14 cellular contexts compared by ENCODE assay signal in the genomic region with DNA sequence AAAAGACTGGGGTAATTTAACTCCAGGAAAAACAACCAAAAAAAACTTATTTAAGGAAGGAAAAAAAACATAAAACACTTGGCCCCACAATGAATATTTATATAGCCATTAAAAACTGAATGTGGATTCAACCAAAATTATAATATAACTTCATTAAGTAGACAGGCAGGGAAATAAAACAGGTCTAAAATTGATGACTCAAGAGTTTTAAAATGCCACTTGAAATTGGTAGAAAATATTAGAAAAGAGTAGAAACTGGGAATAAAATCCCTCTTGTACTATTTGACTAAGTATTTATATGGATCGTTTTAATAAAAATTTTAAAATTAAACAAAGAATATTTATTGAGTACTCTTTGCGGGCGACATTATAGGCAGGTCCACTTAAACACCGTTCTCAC. TPM values are rescaled to one million over a fixed set of nuclear protein-coding genes. Genes with fewer than 3 reads are reported as not detected.
DNase-seq lines count a peak whose midpoint lies in the region; ATAC-seq and FAIRE-seq lines count a peak whose summit lies in the region.
"Had no signal": no experiment of that assay in that cellular context is flagged by ENCODE, and none has a peak within 500 bp of the region (broad histone marks: within the 10 kb centered on the region; RNA-seq: fewer than 3 reads in every experiment).

No MANE protein-coding gene starts in this region.

- H3K9ac ChIP-seq in SK-N-MC (ENCODE audit: insufficient read length), result no peak overlapping the region
- H3K9ac ChIP-seq: BLaER1 treated with 17β-estradiol and CSF1 and Interleukin-3, amounts not matched to agents 10 nM and 100 nM had no signal

- intact Hi-C loops in posterior vena cava (cut with DNase I), result no loop called here
- intact Hi-C loops in sciatic nerve (cut with DNase I), result no loop called here
- intact Hi-C loops in left colon (cut with DNase I, micrococcal nuclease), result no loop called here

- ATAC-seq in sciatic nerve (no peak), left colon (no peak)
- ATAC-seq: GM12878, GM23338 had no signal

- peak overlapping the region; percentile 44 for H3K4me3 ChIP-seq in SK-N-MC
- H3K4me3 ChIP-seq: BLaER1 treated with 17β-estradiol and CSF1 and Interleukin-3, amounts not matched to agents 10 nM and 100 nM; GM12878; GM23338 had no signal

- no peaks in the 10 kb centered on the region for H3K36me3 ChIP-seq in SK-N-MC (ENCODE audit: insufficient read depth, low read length)
- H3K36me3 ChIP-seq: BLaER1 treated with 17β-estradiol and CSF1 and Interleukin-3, amounts not matched to agents 10 nM and 100 nM had no signal

- peak; percentile 22 for DNase-seq in SK-N-MC (ENCODE audit: low read depth, low spot score)
- no peak for DNase-seq in posterior vena cava (ENCODE audit: low spot score)
- no peak for DNase-seq in sciatic nerve (ENCODE audit: low spot score)
- DNase-seq in left colon, result no peak
- DNase-seq in stimulated activated CD4-positive, alpha-beta T cell treated with anti-CD3 and anti-CD28 coated beads, Interleukin-4, amount 100 ng/mL, for 4 hours, result no peak
- DNase-seq: ACHN; CD4-positive, CD25-positive, alpha-beta regulatory T cell; DMS53; H9 had no signal

- FAIRE-seq in G401.6 (lab: Jason Lieb, UNC) (peak; percentile 15), islet of Langerhans (lab: Jason Lieb, UNC) (peak; percentile 47)
- FAIRE-seq: GM12878 had no signal

- peak overlapping the region; percentile 85 for H3K27ac ChIP-seq in SK-N-MC
- H3K27ac ChIP-seq: BLaER1 treated with 17β-estradiol and CSF1 and Interleukin-3, amounts not matched to agents 10 nM and 100 nM had no signal

- H3K9me3 ChIP-seq in SK-N-MC (ENCODE audit: low read depth, low read length), result no peaks in the 10 kb centered on the region

RNA-seq across cellular contexts. Expression of a gene that starts 28.8 kb away (rescaled TPM):
- total RNA-seq in posterior vena cava (1 to 10 TPM; 4.0 to 6.4 TPM), sciatic nerve (30.4 TPM), left colon (10 to 100 TPM; 22.1 to 23.3 TPM)
